8 cellular contexts compared by ENCODE assay signal in genomic region chr19:43950834-43951626, GRCh38. TPM values are rescaled to one million over a fixed set of nuclear protein-coding genes. Genes with fewer than 3 reads are reported as not detected.
A peak's percentile ranks its signal among the peaks of the same experiment; 100 is the strongest.
DNase-seq lines count a peak whose midpoint lies in the region; ATAC-seq and TF ChIP-seq lines count a peak whose summit lies in the region.

Gene ZNF221 (plus strand): TSS chr19:43951228. CDS start chr19:43962727, 11,499 bp downstream.

- H2BK5ac ChIP-seq in IMR-90 (ENCODE audit: low read depth, low read length, poor library complexity, severe bottlenecking): peak within 1 kb of the TSS; percentile 61

- in situ Hi-C loops in IMR-90 (cut with MboI; ENCODE audit: low sequenced_read_pairs): no loop called here

- H3K27me3 Mint-ChIP-seq in activated T-helper 17 cell treated with anti-CD3 and anti-CD28 coated beads, Interleukin-2, amount 50 U/mL, for 72 hours: peaks cover 24% of the 10 kb centered on the region
- H3K27me3 Mint-ChIP-seq in naive thymus-derived CD8-positive, alpha-beta T cell: peaks cover 9 to 31% (median 20%) of the 10 kb centered on the region in 5 donors

- no peaks in the 10 kb centered on the region; the same call in none of the 2 replicates for H3K9me3 ChIP-seq in IMR-90 (ENCODE audit: control insufficient read depth, insufficient read depth, low read length)

- peak within 1 kb of the TSS; percentile 76 to 94 for H4K8ac ChIP-seq in IMR-90 (ENCODE audit: low read depth in 2 of 2, low read length in 2 of 2)

- H3K9ac ChIP-seq in IMR-90 (ENCODE audit: low read depth, low read length): peak within 1 kb of the TSS; percentile 92

- H3K4me3 Mint-ChIP-seq in activated T-helper 17 cell treated with anti-CD3 and anti-CD28 coated beads, Interleukin-2, amount 50 U/mL, for 72 hours: peak within 1 kb of the TSS; percentile 87
- H3K4me3 Mint-ChIP-seq in naive thymus-derived CD8-positive, alpha-beta T cell: peak within 1 kb of the TSS; percentile 91 to 98 (median 96)

- peaks cover 8 to 21% of the 10 kb centered on the region in 2 experiments; a peak in 3 of 4 replicates for H3K79me1 ChIP-seq in IMR-90 (ENCODE audit: low read depth in 1 of 2, low read length in 2 of 2)

- H4K5ac ChIP-seq in IMR-90 (ENCODE audit: low read depth, low read length): peak within 1 kb of the TSS; percentile 39

- H2BK20ac ChIP-seq in IMR-90 (ENCODE audit: low read depth, low read length): no peak within 1 kb of the TSS

- H4K20me1 ChIP-seq in IMR-90 (ENCODE audit: insufficient read depth, low read length): no peaks in the 10 kb centered on the region

- H3K27ac Mint-ChIP-seq in activated T-helper 17 cell treated with anti-CD3 and anti-CD28 coated beads, Interleukin-2, amount 50 U/mL, for 72 hours: peak within 1 kb of the TSS; percentile 73
- peak within 1 kb of the TSS; percentile 79 to 93 (median 90) for H3K27ac Mint-ChIP-seq in naive thymus-derived CD8-positive, alpha-beta T cell

- 0 out of 2 replicates have a peak within 1 kb of the TSS, but pooled peaks have one; percentile 35 for H2AK5ac ChIP-seq in IMR-90 (ENCODE audit: low read depth, low read length)

- 0% methylated on average over 12 of the region's 40 CpGs; no CpG with 5 or more reads in 1 of the 2 experiments for WGBS in IMR-90 (ENCODE audit: extremely low coverage in 2 of 2, insufficient read length in 1 of 2), 2 experiments

- peaks cover 16% of the 10 kb centered on the region for H3K9me3 Mint-ChIP-seq in activated T-helper 17 cell treated with anti-CD3 and anti-CD28 coated beads, Interleukin-2, amount 50 U/mL, for 72 hours
- peaks cover 22 to 69% (median 49%) of the 10 kb centered on the region in 9 donors for H3K9me3 Mint-ChIP-seq in naive thymus-derived CD8-positive, alpha-beta T cell

- H3K36me3 ChIP-seq in IMR-90 (ENCODE audit: control insufficient read depth, insufficient read depth, low read length): peaks cover 4% of the 10 kb centered on the region; the same call in 1 of the 2 replicates

- H3K23ac ChIP-seq in IMR-90 (ENCODE audit: low read depth, low read length): peak within 1 kb of the TSS; percentile 82

- intact Hi-C loops in IMR-90 (cut with micrococcal nuclease): loop anchor here (1.0 kb wide), 1 partner anchor 16 kb away; the partner anchor contains the start of gene ZNF45

- peak within 1 kb of the TSS; percentile 96 for H3K56ac ChIP-seq in IMR-90 (ENCODE audit: extremely low read depth, insufficient read depth, low read length)

- H2BK15ac ChIP-seq in IMR-90 (ENCODE audit: low read depth, low read length): 0 out of 3 replicates have a peak within 1 kb of the TSS, but pooled peaks have one; percentile 29

- H3K14ac ChIP-seq in IMR-90 (replicated peaks; ENCODE audit: low read depth, low read length): peak within 1 kb of the TSS; percentile 97

- dilution Hi-C loops in IMR-90 (cut with HindIII; ENCODE audit: low sequenced_read_pairs, unreplicated experiment): no loop called here

- CTCF ChIA-PET in IMR-90 (lab: Yijun Ruan, JAX): interaction anchor here (0.8 to 1.2 kb wide), 4 partner anchors 16 to 134 kb away, joined by 3 to 7 read pairs (median 4); partner anchors contain the start of genes ZNF230 and ZNF45

- H3K36me3 Mint-ChIP-seq in activated T-helper 17 cell treated with anti-CD3 and anti-CD28 coated beads, Interleukin-2, amount 50 U/mL, for 72 hours (ENCODE audit: low read depth): peaks cover 5% of the 10 kb centered on the region
- peaks cover 3 to 53% (median 37%) of the 10 kb centered on the region in 3 donors for H3K36me3 Mint-ChIP-seq in naive thymus-derived CD8-positive, alpha-beta T cell

- H3K4me3 ChIP-seq in IMR-90 (ENCODE audit: insufficient read depth, low read depth, low read length) (peak within 1 kb of the TSS; percentile 68), fibroblast of pulmonary artery (replicated peaks; ENCODE audit: low read depth, low read length) (peak within 1 kb of the TSS; percentile 97)

- peak within 1 kb of the TSS; percentile 86 for H3K4ac ChIP-seq in IMR-90 (ENCODE audit: low read depth, low read length)

- no peaks in the 10 kb centered on the region for H3K27me3 ChIP-seq in IMR-90 (ENCODE audit: control insufficient read depth, insufficient read depth, low read length)

- no peak for TF ChIP-seq POLR2A in IMR-90 (IDR thresholded peaks at IDR 0.05; ENCODE audit: low read depth, low read length)

- ATAC-seq in GM21526 (IDR thresholded peaks at IDR 0.05; ENCODE audit: low FRiP score, unreplicated experiment) (peak; percentile 75), IMR-90 (ENCODE audit: low read depth) (peak; percentile 99)
- peak; percentile 97 for ATAC-seq in activated T-helper 17 cell treated with anti-CD3 and anti-CD28 coated beads, Interleukin-2, amount 50 U/mL, for 72 hours (replicated peaks)
- ATAC-seq in naive thymus-derived CD8-positive, alpha-beta T cell: peak; percentile 76 to 86

- H2AK9ac ChIP-seq in IMR-90 (replicated peaks; ENCODE audit: low read depth, low read length, poor library complexity): no peak within 1 kb of the TSS

- TF ChIP-seq CTCF in IMR-90 (conservative IDR thresholded peaks at IDR 0.05; ENCODE audit: low read depth, low read length): peak; percentile 57
- TF ChIP-seq CTCF in fibroblast of pulmonary artery (IDR thresholded peaks at IDR 0.05; ENCODE audit: low read length, missing control alignments): peak; percentile 38

- no peaks in the 10 kb centered on the region for H3K9me1 ChIP-seq in IMR-90 (ENCODE audit: insufficient read depth, low read length)

- TF ChIP-seq RAD21 in IMR-90 (IDR thresholded peaks at IDR 0.05; ENCODE audit: low read length): peak; percentile 44

- H3K18ac ChIP-seq in IMR-90 (ENCODE audit: low read depth, low read length): peak within 1 kb of the TSS; percentile 45; the same call in 1 of the 2 replicates

- DNase-seq in DMS114 treated with DMSO at 0.1 percent for 48 hours (lab: John Stamatoyannopoulos, UW; ENCODE audit: unreplicated experiment): peak; percentile 78
- peak; percentile 99 for DNase-seq in IMR-90
- DNase-seq in fibroblast of pulmonary artery (ENCODE audit: low read depth): peak; percentile 99
- peak; percentile 18 to 77 (median 42) for DNase-seq in naive thymus-derived CD8-positive, alpha-beta T cell
- peak; percentile 56 for DNase-seq in stimulated activated naive CD4-positive, alpha-beta T cell treated with Interleukin-2 at 50 U/mL for 16 hours (lab: John Stamatoyannopoulos, UW)

- peak within 1 kb of the TSS; percentile 81 for H3K27ac ChIP-seq in IMR-90 (ENCODE audit: insufficient read depth, low read length)

- no peaks in the 10 kb centered on the region for H3K4me1 ChIP-seq in IMR-90 (ENCODE audit: control insufficient read depth, insufficient read depth, low read length)

- peak within 1 kb of the TSS; percentile 97 for H2AFZ ChIP-seq in IMR-90 (replicated peaks; ENCODE audit: low read length, poor library complexity)

- POLR2A ChIA-PET in IMR-90 (lab: Charles Lee; ENCODE audit: unreplicated experiment): no interaction called here
- POLR2A ChIA-PET in naive thymus-derived CD8-positive, alpha-beta T cell (lab: Charles Lee): interaction anchor here (0.7 to 1.3 kb wide), 3 partner anchors 15 to 261 kb away, joined by 3 to 18 read pairs (median 3); partner anchors contain the start of genes ZNF227 and ZNF45

- BruUV-seq in IMR-90 (replicated peaks; lab: Mats Ljungman, UMichigan): no TSS peak

- H2BK120ac ChIP-seq in IMR-90 (ENCODE audit: low read depth, low read length): peak within 1 kb of the TSS; percentile 70; the same call in 1 of the 2 replicates

- peak within 1 kb of the TSS; percentile 16 for H3K4me2 ChIP-seq in IMR-90 (ENCODE audit: low read depth, low read length)

- peaks cover 4% of the 10 kb centered on the region for H3K4me1 Mint-ChIP-seq in activated T-helper 17 cell treated with anti-CD3 and anti-CD28 coated beads, Interleukin-2, amount 50 U/mL, for 72 hours
- peaks cover 3 to 11% (median 9%) of the 10 kb centered on the region in 4 donors for H3K4me1 Mint-ChIP-seq in naive thymus-derived CD8-positive, alpha-beta T cell

- peak within 1 kb of the TSS; percentile 80 for H4K91ac ChIP-seq in IMR-90 (ENCODE audit: insufficient read depth, low read depth, low read length)

TF ChIP-seq in IMR-90, 13 proteins besides CTCF, POLR2A, EP300 and RAD21 (continues in another document):
- TF ChIP-seq SMC3 (IDR thresholded peaks at IDR 0.05; ENCODE audit: low read depth, low read length) (peak; percentile 35), CEBPB (IDR thresholded peaks at IDR 0.05; ENCODE audit: low read depth, low read length) (peak; percentile 98), MAFK (IDR thresholded peaks at IDR 0.05; ENCODE audit: low read depth, low read length) (no peak), RFX5 (IDR thresholded peaks at IDR 0.05; ENCODE audit: low read depth, low read length) (no peak)
- TF ChIP-seq, protein P1, sequence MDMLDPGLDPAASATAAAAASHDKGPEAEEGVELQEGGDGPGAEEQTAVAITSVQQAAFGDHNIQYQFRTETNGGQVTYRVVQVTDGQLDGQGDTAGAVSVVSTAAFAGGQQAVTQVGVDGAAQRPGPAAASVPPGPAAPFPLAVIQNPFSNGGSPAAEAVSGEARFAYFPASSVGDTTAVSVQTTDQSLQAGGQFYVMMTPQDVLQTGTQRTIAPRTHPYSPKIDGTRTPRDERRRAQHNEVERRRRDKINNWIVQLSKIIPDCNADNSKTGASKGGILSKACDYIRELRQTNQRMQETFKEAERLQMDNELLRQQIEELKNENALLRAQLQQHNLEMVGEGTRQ (IDR thresholded peaks at IDR 0.05; ENCODE audit: low read depth, low read length): peak; percentile 64

TF ChIP-seq in PFSK-1, 5 proteins besides CTCF, POLR2A, EP300 and RAD21 (continues in another document):
- peak; percentile 57 for TF ChIP-seq POLR2AphosphoS5 (IDR thresholded peaks at IDR 0.05; ENCODE audit: low read depth, low read length)
- TF ChIP-seq SIN3A (IDR thresholded peaks at IDR 0.05; ENCODE audit: borderline replicate concordance, insufficient read depth, low read length): peak; percentile 64; the same call in 1 of the 2 replicates
- TF ChIP-seq FOXP2 (optimal IDR thresholded peaks at IDR 0.05; ENCODE audit: borderline replicate concordance, extremely low read depth, extremely low read length, insufficient read depth): no peak

RNA-seq across cellular contexts. Expression of gene ZNF221, which starts in this region (rescaled TPM):
- total RNA-seq in IMR-90 (2012; rRNA removed): 10.3 and 10.6 TPM in 2 replicates
- polyA plus RNA-seq in IMR-90 (2012; rRNA removed): 0.93 and 1.0 TPM in 2 replicates
- 0.26 and 0.50 TPM in 2 replicates for polyA plus RNA-seq in IMR-90 (2012; cell fraction: cytosol; rRNA removed)
- 0.13 and 1.8 TPM in 2 replicates for polyA plus RNA-seq in IMR-90 (2012; cell fraction: nucleus; rRNA removed; ENCODE audit: low replicate concordance)
- polyA plus RNA-seq in PFSK-1 (2012; ENCODE audit: insufficient read length, low read depth): 0.40 TPM
- 1 to 10 TPM; 1.2 to 4.2 TPM for total RNA-seq in activated T-helper 17 cell treated with anti-CD3 and anti-CD28 coated beads, Interleukin-2, amount 50 U/mL, for 72 hours
- total RNA-seq in naive thymus-derived CD8-positive, alpha-beta T cell: 1 to 10 TPM; 4.5 to 5.6 TPM
- polyA plus RNA-seq in naive thymus-derived CD8-positive, alpha-beta T cell: 1 to 10 TPM in 1 of 3 donors, not detected in 2; 1.6 TPM

Comparison
In these comparisons a context has a peak if more than half of its experiments do, and no peak if none do; other contexts are left out.
1. Peak in every context shown above with its lines: DNase-seq, ATAC-seq, H3K4me3 ChIP-seq and H3K27ac ChIP-seq.
2. DNase-seq: peak in every context shown above with its lines; median percentile 99 in IMR-90; 99 in fibroblast of pulmonary artery; 78 in DMS114 treated with DMSO at 0.1 percent for 48 hours; 56 in stimulated activated naive CD4-positive, alpha-beta T cell treated with Interleukin-2 at 50 U/mL for 16 hours; 42 in naive thymus-derived CD8-positive, alpha-beta T cell.